Comparison of ENCODE assay signal across 1 cellular context in genomic region chr6:27288136-27289044, GRCh38.
TF ChIP-seq lines count a peak whose summit lies in the region.

No MANE protein-coding gene starts in this region.

TF ChIP-seq in K562, 482 proteins besides CTCF, POLR2A, EP300 and RAD21 (continued from another document and continues in another):
- no peak for TF ChIP-seq ZNF639 (CRISPR knock-in tag; conservative IDR thresholded peaks at IDR 0.05 in 1 of 2, IDR thresholded peaks at IDR 0.05 in 1 of 2)
- no peak for TF ChIP-seq PREB (CRISPR knock-in tag; IDR thresholded peaks at IDR 0.05)
- no peak for TF ChIP-seq KAT8 (IDR thresholded peaks at IDR 0.05; ENCODE audit: low read depth)
- TF ChIP-seq ZNF431 (CRISPR knock-in tag; IDR thresholded peaks at IDR 0.05): no peak
- no peak for TF ChIP-seq FOXA1 (IDR thresholded peaks at IDR 0.05; ENCODE audit: borderline replicate concordance)
- no peak for TF ChIP-seq ZNF133 (CRISPR knock-in tag; IDR thresholded peaks at IDR 0.05)
- TF ChIP-seq ZNF449 (CRISPR knock-in tag; IDR thresholded peaks at IDR 0.05): no peak
- no peak for TF ChIP-seq SRSF1 (IDR thresholded peaks at IDR 0.05; ENCODE audit: low read depth, low read length)
- no peak for TF ChIP-seq ZC3H4 (CRISPR knock-in tag; IDR thresholded peaks at IDR 0.05; ENCODE audit: borderline replicate concordance)
- TF ChIP-seq ZEB2 (IDR thresholded peaks at IDR 0.05): no peak
- no peak for TF ChIP-seq SMAD4 (CRISPR knock-in tag; conservative IDR thresholded peaks at IDR 0.05)
- no peak for TF ChIP-seq CREB5 (CRISPR knock-in tag; IDR thresholded peaks at IDR 0.05)
- no peak for TF ChIP-seq KDM5B (IDR thresholded peaks at IDR 0.05; ENCODE audit: insufficient replicate concordance, low read depth, low read length)
- no peak for TF ChIP-seq HOMEZ (CRISPR knock-in tag; IDR thresholded peaks at IDR 0.05)
- no peak for TF ChIP-seq FOXK2 (conservative IDR thresholded peaks at IDR 0.05 in 1 of 2, IDR thresholded peaks at IDR 0.05 in 1 of 2; ENCODE audit: low read depth in 2 of 2)
- TF ChIP-seq L3MBTL2 (IDR thresholded peaks at IDR 0.05): peak; percentile 8; the same call in 1 of the 2 replicates
- TF ChIP-seq RBM14 (IDR thresholded peaks at IDR 0.05; ENCODE audit: borderline replicate concordance, insufficient read depth, low read depth, low read length): no peak
- 0 out of 2 replicates have a peak, but pooled peaks have one; percentile 15 for TF ChIP-seq PML (IDR thresholded peaks at IDR 0.05; ENCODE audit: low read length)
- TF ChIP-seq ZBTB49 (CRISPR knock-in tag; IDR thresholded peaks at IDR 0.05; ENCODE audit: borderline replicate concordance): no peak
- peak; percentile 88 for TF ChIP-seq EGR1 (conservative IDR thresholded peaks at IDR 0.05)
- TF ChIP-seq CGGBP1 (CRISPR knock-in tag; IDR thresholded peaks at IDR 0.05): no peak
- TF ChIP-seq SMARCA4 (IDR thresholded peaks at IDR 0.05): 0 out of 2 replicates have a peak, but pooled peaks have one; percentile 7
- TF ChIP-seq FOXJ3 (CRISPR knock-in tag; IDR thresholded peaks at IDR 0.05): no peak
- no peak for TF ChIP-seq ZNF512 (tag; IDR thresholded peaks at IDR 0.05)
- TF ChIP-seq MBD1 (CRISPR knock-in tag; IDR thresholded peaks at IDR 0.05): no peak
- TF ChIP-seq UBTF (IDR thresholded peaks at IDR 0.05; ENCODE audit: borderline replicate concordance in 1 of 2, low read depth in 2 of 2, low read length in 2 of 2): peak in 1 of 2 experiments; percentile 45; a peak in 1 of 4 replicates
- no peak for TF ChIP-seq MAX (CRISPR knock-in tag; IDR thresholded peaks at IDR 0.05)
- peak; percentile 56 for TF ChIP-seq HMBOX1 (IDR thresholded peaks at IDR 0.05)
- TF ChIP-seq ZBTB12 (CRISPR knock-in tag; IDR thresholded peaks at IDR 0.05): no peak
- no peak for TF ChIP-seq SMARCB1 (IDR thresholded peaks at IDR 0.05; ENCODE audit: insufficient read length, low read depth)
- no peak for TF ChIP-seq HCFC1 (IDR thresholded peaks at IDR 0.05; ENCODE audit: low read depth, low read length)
- no peak for TF ChIP-seq TCF7L2 (IDR thresholded peaks at IDR 0.05; ENCODE audit: low read depth, low read length)
- no peak for TF ChIP-seq ILK (tag; IDR thresholded peaks at IDR 0.05; ENCODE audit: borderline replicate concordance, low read depth)
- TF ChIP-seq NBN (IDR thresholded peaks at IDR 0.05; ENCODE audit: low read depth): peak; percentile 20; the same call in 1 of the 2 replicates
- peak; percentile 47; the same call in 1 of the 2 replicates for TF ChIP-seq ZNF24 (IDR thresholded peaks at IDR 0.05)
- TF ChIP-seq FOXA3 (CRISPR knock-in tag; conservative IDR thresholded peaks at IDR 0.05 in 1 of 2, IDR thresholded peaks at IDR 0.05 in 1 of 2): peak in 1 of 2 experiments; percentile 35; a peak in 1 of 4 replicates
- 0 out of 4 replicates have a peak, but pooled peaks of 1 of the 2 experiments have one; percentile 12 for TF ChIP-seq MLLT1 (IDR thresholded peaks at IDR 0.05)
- peak; percentile 46; the same call in 1 of the 2 replicates for TF ChIP-seq CHD2 (IDR thresholded peaks at IDR 0.05; ENCODE audit: low read depth, low read length)
- no peak for TF ChIP-seq TARDBP (IDR thresholded peaks at IDR 0.05)
- peak; percentile 53 for TF ChIP-seq POLR2G (IDR thresholded peaks at IDR 0.05; ENCODE audit: low read depth, low read length)
